ENCODE assay signal across 18 cellular contexts in the genomic region with DNA sequence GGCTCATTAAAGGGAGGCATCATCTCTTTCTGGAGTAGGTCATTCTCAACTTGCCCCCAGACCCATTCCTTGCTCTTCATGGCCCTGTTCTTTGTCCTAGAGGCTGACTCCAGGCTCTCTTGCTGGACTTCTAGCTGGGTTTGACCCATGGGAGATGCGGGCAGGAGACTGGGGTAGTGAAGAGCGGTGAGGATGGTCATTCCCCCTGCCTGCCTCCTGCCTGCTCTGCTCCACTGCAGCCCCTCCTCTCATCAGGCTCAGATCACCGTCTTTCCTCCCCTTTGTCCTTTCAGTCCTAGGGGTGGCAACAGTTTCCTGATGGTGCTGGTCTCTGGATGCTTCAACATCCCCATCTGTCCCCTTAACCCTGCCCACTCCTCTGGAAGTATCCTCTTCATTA.
DNase-seq lines count a peak whose midpoint lies in the region; ATAC-seq and TF ChIP-seq lines count a peak whose summit lies in the region.
"Had no signal": no experiment of that assay in that cellular context is flagged by ENCODE, and none has a peak within 500 bp of the region (broad histone marks: within the 10 kb centered on the region; RNA-seq: fewer than 3 reads in every experiment).

No MANE protein-coding gene starts in this region.

- no peaks in the 10 kb centered on the region for H3K4me1 ChIP-seq in body of pancreas

- H3K9me3 ChIP-seq in body of pancreas: no peaks in the 10 kb centered on the region
- H3K9me3 ChIP-seq: BLaER1, Caco-2 had no signal

- no peaks in the 10 kb centered on the region for H3K36me3 ChIP-seq in body of pancreas (replicated peaks in 1 of 2; ENCODE audit: insufficient read depth in 1 of 2, low read depth in 2 of 2)
- H3K36me3 ChIP-seq: BLaER1 had no signal

- no peak for TF ChIP-seq POLR2A in body of pancreas (IDR thresholded peaks at IDR 0.05)

- no peak overlapping the region for H3K27ac ChIP-seq in body of pancreas
- H3K27ac ChIP-seq: 22Rv1, BLaER1, C4-2B, GM23248 had no signal

- TF ChIP-seq CTCF in osteocyte (IDR thresholded peaks at IDR 0.05) (no peak), body of pancreas (IDR thresholded peaks at IDR 0.05) (no peak)

- H3K9me3 Mint-ChIP-seq in osteocyte (ENCODE audit: unreplicated experiment): no peaks in the 10 kb centered on the region
- H3K9me3 Mint-ChIP-seq: CD8-positive, alpha-beta T cell had no signal

- WGBS in body of pancreas, 2 donors: 68 to 88% methylated on average over 3 of the region's 3 CpGs

- no peaks in the 10 kb centered on the region for H3K27me3 ChIP-seq in body of pancreas
- H3K27me3 ChIP-seq: BLaER1 had no signal

- H3K27me3 Mint-ChIP-seq in osteocyte (ENCODE audit: unreplicated experiment): no peaks in the 10 kb centered on the region

- intact Hi-C loops in body of pancreas (cut with DNase I): no loop called here

- peaks cover 40% of the 10 kb centered on the region for H3K4me1 Mint-ChIP-seq in osteocyte (ENCODE audit: unreplicated experiment)
- H3K4me1 Mint-ChIP-seq: B cell; CD4-positive, CD25-positive, alpha-beta regulatory T cell had no signal

- DNase-seq in ecto neural progenitor cell (ENCODE audit: low spot score): peak; percentile 20
- peak; percentile 18 for DNase-seq in islet precursor cell
- peak; percentile 62 for DNase-seq in osteocyte (ENCODE audit: extremely low spot score, unreplicated experiment)
- DNase-seq in body of pancreas: no peak
- DNase-seq: Caco-2; CD4-positive, CD25-positive, alpha-beta regulatory T cell; CD8-positive, alpha-beta T cell; DMS153; DND-41; GM23248; H7; HCEC 1CT had no signal

- H3K36me3 Mint-ChIP-seq in osteocyte (ENCODE audit: unreplicated experiment): no peaks in the 10 kb centered on the region
- H3K36me3 Mint-ChIP-seq: CD4-positive, CD25-positive, alpha-beta regulatory T cell; CD8-positive, alpha-beta T cell had no signal

- H3K4me3 ChIP-seq in body of pancreas: no peak overlapping the region
- H3K4me3 ChIP-seq: BLaER1, GM23248 had no signal

- ATAC-seq in HG02623 (IDR thresholded peaks at IDR 0.05; ENCODE audit: unreplicated experiment) (no peak), HG03139 (IDR thresholded peaks at IDR 0.05; ENCODE audit: unreplicated experiment) (no peak), body of pancreas (no peak)
- ATAC-seq: CD8-positive, alpha-beta T cell had no signal

- no peak overlapping the region for H3K27ac Mint-ChIP-seq in osteocyte (ENCODE audit: unreplicated experiment)
- H3K27ac Mint-ChIP-seq: B cell; CD4-positive, CD25-positive, alpha-beta regulatory T cell; CD8-positive, alpha-beta T cell had no signal

- no peak overlapping the region for H3K4me3 Mint-ChIP-seq in osteocyte (ENCODE audit: unreplicated experiment)
- H3K4me3 Mint-ChIP-seq: B cell; CD4-positive, CD25-positive, alpha-beta regulatory T cell; CD8-positive, alpha-beta T cell had no signal

Comparison
In these comparisons a context has a peak if more than half of its experiments do, and no peak if none do; other contexts are left out.
1. DNase-seq: peak in ecto neural progenitor cell (single experiment), islet precursor cell (single experiment) and osteocyte (single experiment); none in body of pancreas (0 of 4).